In genomic region chr7:47253650-47254080, GRCh38 we compare ENCODE assay signal across 8 cellular contexts.
DNase-seq lines count a peak whose midpoint lies in the region; ATAC-seq, FAIRE-seq and TF ChIP-seq lines count a peak whose summit lies in the region.

No MANE protein-coding gene starts in this region.

- H3K27me3 ChIP-seq in ACC112 (ENCODE audit: insufficient read depth, low read length) (peaks cover 6% of the 10 kb centered on the region; the same call in 1 of the 2 replicates), duodenal mucosa (ENCODE audit: control insufficient read depth in 1 of 2, insufficient read depth in 2 of 2, low read length in 2 of 2) (no peaks in the 10 kb centered on the region), lower lobe of right lung (ENCODE audit: low read depth) (no peaks in the 10 kb centered on the region)

- H3K4me3 ChIP-seq in ACC112 (ENCODE audit: low read depth, low read length) (peak overlapping the region; percentile 77), duodenal mucosa (ENCODE audit: low read depth in 1 of 2, low read length in 2 of 2) (peak overlapping the region; percentile 69 to 73), lower lobe of right lung (peak overlapping the region; percentile 65)

- DNase-seq in RCC 7860 (ENCODE audit: low spot score) (peak; percentile 94), lower lobe of right lung (no peak), superior temporal gyrus (ENCODE audit: extremely low spot score) (peak; percentile 33)

- peak overlapping the region; percentile 51 to 67 for H3K9ac ChIP-seq in duodenal mucosa (ENCODE audit: low read depth in 1 of 2, low read length in 2 of 2)

- intact Hi-C loops in lower lobe of right lung (cut with DNase I): no loop called here

- no peak for TF ChIP-seq CTCF in lower lobe of right lung (IDR thresholded peaks at IDR 0.05)

- no peaks in the 10 kb centered on the region for H3K79me2 ChIP-seq in ACC112 (ENCODE audit: control insufficient read depth, insufficient read depth, low read length, unreplicated experiment)

- H3K4me1 ChIP-seq in ACC112 (ENCODE audit: control insufficient read depth, insufficient read depth, low read length, unreplicated experiment) (peaks cover 9% of the 10 kb centered on the region), duodenal mucosa (ENCODE audit: control insufficient read depth in 1 of 2, insufficient read depth in 2 of 2, low read length in 2 of 2) (peaks cover 0 to 4% of the 10 kb centered on the region in 2 donors), lower lobe of right lung (peaks cover 19% of the 10 kb centered on the region)

- H2AFZ ChIP-seq in ACC112 (ENCODE audit: low read length, unreplicated experiment): peak overlapping the region; percentile 88

- ATAC-seq in GM18517 (IDR thresholded peaks at IDR 0.05; ENCODE audit: unreplicated experiment) (peak; percentile 35), HG03039 (IDR thresholded peaks at IDR 0.05; ENCODE audit: unreplicated experiment) (peak; percentile 32), lower lobe of right lung (peak; percentile 73 to 76), HG03025 (IDR thresholded peaks at IDR 0.05; ENCODE audit: low FRiP score, unreplicated experiment) (no peak)

- H3K27ac ChIP-seq in ACC112 (ENCODE audit: low read depth, low read length): peak overlapping the region; percentile 61
- peak overlapping the region; percentile 34 for H3K27ac ChIP-seq in duodenal mucosa (ENCODE audit: low read depth, low read length)
- H3K27ac ChIP-seq in lower lobe of right lung: peak overlapping the region; percentile 89

- FAIRE-seq in RCC 7860 (lab: Jason Lieb, UNC): peak; percentile 89

- H3K36me3 ChIP-seq in ACC112 (ENCODE audit: insufficient read depth, low read length) (no peaks in the 10 kb centered on the region), duodenal mucosa (ENCODE audit: control insufficient read depth in 1 of 2, insufficient read depth in 2 of 2, low read length in 2 of 2) (no peaks in the 10 kb centered on the region), lower lobe of right lung (no peaks in the 10 kb centered on the region)

- H3K9me3 ChIP-seq in duodenal mucosa (ENCODE audit: control insufficient read depth in 1 of 2, low read length in 2 of 2) (no peaks in the 10 kb centered on the region), lower lobe of right lung (no peaks in the 10 kb centered on the region)

Comparison
In these comparisons a context has a peak if more than half of its experiments do, and no peak if none do; other contexts are left out.
1. H3K27ac ChIP-seq: peak in every context shown above with its lines; median percentile 89 in lower lobe of right lung; 61 in ACC112; 34 in duodenal mucosa.